In the genomic region with DNA sequence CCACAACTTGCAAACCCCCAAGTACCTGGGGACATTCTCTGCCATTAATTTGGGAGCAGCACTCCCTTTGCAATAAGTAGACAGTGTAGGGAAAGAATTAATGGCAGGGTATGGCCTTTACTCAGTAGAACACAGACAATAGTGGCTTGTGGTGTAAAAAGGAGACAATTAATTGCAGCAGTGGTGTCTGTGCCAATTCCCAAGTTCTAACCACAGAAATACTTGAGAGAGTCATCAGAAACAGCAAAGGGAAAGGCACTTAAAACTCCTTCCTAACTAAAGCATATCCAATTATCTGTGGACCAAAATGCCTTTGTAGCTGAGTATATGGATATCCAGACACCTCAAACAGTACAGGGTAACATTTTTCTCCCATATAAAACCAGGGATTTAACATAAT, we compare ENCODE assay signal across 15 cellular contexts.
"Had no signal": no experiment of that assay in that cellular context is flagged by ENCODE, and none has a peak within 500 bp of the region (broad histone marks: within the 10 kb centered on the region; RNA-seq: fewer than 3 reads in every experiment).

No MANE protein-coding gene starts in this region.

- DNase-seq: activated CD4-positive, alpha-beta T cell treated with anti-CD3 and anti-CD28 coated beads, Interleukin-2, amount 50 U/mL, for 1 hour; activated CD4-positive, CD25-positive, alpha-beta regulatory T cell treated with anti-CD3 and anti-CD28 coated beads, Interleukin-2, amount 50 U/mL, for 72 hours; activated CD8-positive, alpha-beta T cell treated with anti-CD3 and anti-CD28 coated beads, Interleukin-2, amount 10 ng/mL, durations not matched to agents 7 days and 5 days; cerebellar nuclear complex; hypothalamus; left ventricle myocardium superior; mammary epithelial cell; nephron progenitor cell; pancreas; right cardiac atrium; stimulated activated CD4-positive, alpha-beta T cell treated with anti-CD3 and anti-CD28 coated beads, Interleukin-1b, Interleukin-23, amount 100 ng/mL, for 48 hours; stimulated activated naive CD8-positive, alpha-beta T cell treated with anti-CD3 and anti-CD28 coated beads, Interleukin-15, amount 100 ng/mL, for 72 hours; WERI-Rb-1 had no signal

- ATAC-seq: activated CD8-positive, alpha-beta T cell treated with anti-CD3 and anti-CD28 coated beads, Interleukin-2, amount 10 ng/mL, durations not matched to agents 7 days and 5 days; activated naive CD4-positive, alpha-beta T cell treated with anti-CD3 and anti-CD28 coated beads, Interleukin-2, amount 50 U/mL, for 72 hours; left ventricle myocardium superior; pancreas; right cardiac atrium; stimulated activated effector memory CD8-positive, alpha-beta T cell treated with anti-CD3 and anti-CD28 coated beads, Interleukin-12 subunit alpha, Interleukin-12 subunit beta, amount 100 ng/mL, for 72 hours; stimulated activated naive CD8-positive, alpha-beta T cell treated with anti-CD3 and anti-CD28 coated beads, Interleukin-15, amount 100 ng/mL, for 72 hours had no signal
